ENCODE assay signal across 8 cellular contexts in genomic region chr5:15003511-15003920, GRCh38.
DNase-seq lines count a peak whose midpoint lies in the region; ATAC-seq, FAIRE-seq and TF ChIP-seq lines count a peak whose summit lies in the region.

No MANE protein-coding gene starts in this region.

- POLR2A ChIA-PET in activated CD4-positive, alpha-beta memory T cell treated with anti-CD3 and anti-CD28 coated beads for 36 hours (lab: Charles Lee) = interaction anchor here (0.5 to 2.0 kb wide), 4 partner anchors 11 to 328 kb away, joined by 3 to 6 read pairs (median 3); no protein-coding TSS in a partner anchor

- H4K8ac ChIP-seq in mesenchymal stem cell (ENCODE audit: low read length) = no peak overlapping the region

- TF ChIP-seq CTCF in D721Med (IDR thresholded peaks at IDR 0.05; ENCODE audit: insufficient read depth, missing control alignments) (peak; percentile 86), HL-60 (IDR thresholded peaks at IDR 0.05; ENCODE audit: insufficient read depth, low read length) (peak; percentile 59)

- H3K18ac ChIP-seq in mesenchymal stem cell (ENCODE audit: low read depth in 1 of 2, low read length in 2 of 2) = no peak overlapping the region

- H3K27me3 ChIP-seq in HL-60 (ENCODE audit: insufficient read depth, poor library complexity, severe bottlenecking) (no peaks in the 10 kb centered on the region), mesenchymal stem cell (ENCODE audit: control insufficient read depth in 1 of 2, insufficient read depth in 1 of 2, low read length in 2 of 2) (peaks cover 2 to 6% of the 10 kb centered on the region in 2 experiments)
- no peaks in the 10 kb centered on the region for H3K27me3 ChIP-seq in effector memory CD4-positive, alpha-beta T cell (replicated peaks; ENCODE audit: control insufficient read depth, insufficient read depth, low read length, poor library complexity, severe bottlenecking)

- intact Hi-C loops in activated CD4-positive, alpha-beta memory T cell treated with anti-CD3 and anti-CD28 coated beads for 36 hours (cut with micrococcal nuclease) = loop anchor here (1.0 to 5.0 kb wide), 7 partner anchors 46 to 641 kb away; no protein-coding TSS in a partner anchor

- H3K36me3 ChIP-seq in effector memory CD4-positive, alpha-beta T cell (ENCODE audit: control insufficient read depth, insufficient read depth, low read length) = no peaks in the 10 kb centered on the region
- H3K36me3 ChIP-seq in mesenchymal stem cell (ENCODE audit: control insufficient read depth in 1 of 2, insufficient read depth in 2 of 2, low read depth in 1 of 2, low read length in 2 of 2) = no peaks in the 10 kb centered on the region

- H3K4me1 Mint-ChIP-seq in activated CD4-positive, alpha-beta memory T cell treated with anti-CD3 and anti-CD28 coated beads for 36 hours (ENCODE audit: low read depth) = peaks cover 6% of the 10 kb centered on the region
- H3K4me1 Mint-ChIP-seq in stimulated activated effector memory CD8-positive, alpha-beta T cell treated with anti-CD3 and anti-CD28 coated beads, Interleukin-12 subunit alpha, Interleukin-12 subunit beta, amount 100 ng/mL, for 72 hours = peaks cover 19% of the 10 kb centered on the region

- no peak overlapping the region for H3K9ac ChIP-seq in mesenchymal stem cell (ENCODE audit: low read length)

- H3K14ac ChIP-seq in mesenchymal stem cell (ENCODE audit: low read length in 2 of 2) = no peak overlapping the region

- no peak overlapping the region for H3K27ac ChIP-seq in HL-60 (replicated peaks)
- no peak overlapping the region for H3K27ac ChIP-seq in effector memory CD4-positive, alpha-beta T cell (ENCODE audit: insufficient read depth, low read length, poor library complexity, severe bottlenecking)
- H3K27ac ChIP-seq in mesenchymal stem cell (ENCODE audit: low read length, poor library complexity, severe bottlenecking) = no peak overlapping the region

- peaks cover under 1% of the 10 kb centered on the region for H3K9me3 Mint-ChIP-seq in activated CD4-positive, alpha-beta memory T cell treated with anti-CD3 and anti-CD28 coated beads for 36 hours
- no peaks in the 10 kb centered on the region for H3K9me3 Mint-ChIP-seq in stimulated activated effector memory CD8-positive, alpha-beta T cell treated with anti-CD3 and anti-CD28 coated beads, Interleukin-12 subunit alpha, Interleukin-12 subunit beta, amount 100 ng/mL, for 72 hours

- H3K9me3 ChIP-seq in effector memory CD4-positive, alpha-beta T cell (ENCODE audit: control insufficient read depth, low read length) = no peaks in the 10 kb centered on the region
- H3K9me3 ChIP-seq in mesenchymal stem cell (ENCODE audit: control insufficient read depth, low read length) = peaks cover 3% of the 10 kb centered on the region

- FAIRE-seq in D721Med (lab: Jason Lieb, UNC) = peak; percentile 16

- H2BK120ac ChIP-seq in mesenchymal stem cell (ENCODE audit: low read depth, low read length) = no peak overlapping the region

- peak; percentile 96 for ATAC-seq in GM21381 (IDR thresholded peaks at IDR 0.05; ENCODE audit: unreplicated experiment)
- peak; percentile 92 for ATAC-seq in stimulated activated effector memory CD8-positive, alpha-beta T cell treated with anti-CD3 and anti-CD28 coated beads, Interleukin-12 subunit alpha, Interleukin-12 subunit beta, amount 100 ng/mL, for 72 hours

- no peak overlapping the region for H3K4me2 ChIP-seq in mesenchymal stem cell (ENCODE audit: low read length, poor library complexity, severe bottlenecking)

- H3K23ac ChIP-seq in mesenchymal stem cell (ENCODE audit: low read length in 2 of 2) = no peak overlapping the region

- no peak overlapping the region for H3K4me3 Mint-ChIP-seq in activated CD4-positive, alpha-beta memory T cell treated with anti-CD3 and anti-CD28 coated beads for 36 hours
- no peak overlapping the region for H3K4me3 Mint-ChIP-seq in stimulated activated effector memory CD8-positive, alpha-beta T cell treated with anti-CD3 and anti-CD28 coated beads, Interleukin-12 subunit alpha, Interleukin-12 subunit beta, amount 100 ng/mL, for 72 hours

- H2AK5ac ChIP-seq in mesenchymal stem cell (ENCODE audit: low read length, severe bottlenecking) = no peak overlapping the region

- H3K27me3 Mint-ChIP-seq in activated CD4-positive, alpha-beta memory T cell treated with anti-CD3 and anti-CD28 coated beads for 36 hours = peaks cover 2% of the 10 kb centered on the region

- DNase-seq in D721Med (ENCODE audit: insufficient read length, low spot score) = peak; percentile 40
- DNase-seq in HL-60 (ENCODE audit: low read depth in 1 of 2, low spot score in 1 of 2) = peak; percentile 1 to 32
- DNase-seq in NCI-H748 treated with DMSO at 0.1 percent for 48 hours (lab: John Stamatoyannopoulos, UW) = peak; percentile 97
- DNase-seq in activated CD4-positive, alpha-beta memory T cell treated with anti-CD3 and anti-CD28 coated beads for 36 hours = peak; percentile 68
- peak; percentile 15 to 37 (median 19) for DNase-seq in effector memory CD4-positive, alpha-beta T cell
- DNase-seq in mesenchymal stem cell = peak; percentile 64
- peak; percentile 11 to 62 for DNase-seq in stimulated activated effector memory CD8-positive, alpha-beta T cell treated with anti-CD3 and anti-CD28 coated beads, Interleukin-12 subunit alpha, Interleukin-12 subunit beta, amount 100 ng/mL, for 72 hours (ENCODE audit: low spot score in 2 of 2)

- H2BK15ac ChIP-seq in mesenchymal stem cell (ENCODE audit: low read depth, poor library complexity, severe bottlenecking) = no peak overlapping the region

- no peak overlapping the region for H3K4me3 ChIP-seq in HL-60 (replicated peaks; ENCODE audit: insufficient read depth, low read length)
- H3K4me3 ChIP-seq in effector memory CD4-positive, alpha-beta T cell (ENCODE audit: insufficient read depth, low read depth, low read length, poor library complexity, severe bottlenecking) = no peak overlapping the region
- no peak overlapping the region for H3K4me3 ChIP-seq in mesenchymal stem cell (ENCODE audit: insufficient read depth in 1 of 2, low read depth in 1 of 2, low read length in 2 of 2)

- no peak overlapping the region for H3K27ac Mint-ChIP-seq in activated CD4-positive, alpha-beta memory T cell treated with anti-CD3 and anti-CD28 coated beads for 36 hours
- H3K27ac Mint-ChIP-seq in stimulated activated effector memory CD8-positive, alpha-beta T cell treated with anti-CD3 and anti-CD28 coated beads, Interleukin-12 subunit alpha, Interleukin-12 subunit beta, amount 100 ng/mL, for 72 hours = no peak overlapping the region

- no peaks in the 10 kb centered on the region for H3K36me3 Mint-ChIP-seq in activated CD4-positive, alpha-beta memory T cell treated with anti-CD3 and anti-CD28 coated beads for 36 hours
- no peaks in the 10 kb centered on the region for H3K36me3 Mint-ChIP-seq in stimulated activated effector memory CD8-positive, alpha-beta T cell treated with anti-CD3 and anti-CD28 coated beads, Interleukin-12 subunit alpha, Interleukin-12 subunit beta, amount 100 ng/mL, for 72 hours

- H2AFZ ChIP-seq in mesenchymal stem cell (ENCODE audit: low read depth, low read length) = no peak overlapping the region

- 0% methylated on average over 2 of the region's 4 CpGs for whole genome bisulfite sequencing in mesenchymal stem cell

- H3K4ac ChIP-seq in mesenchymal stem cell (ENCODE audit: low read depth in 1 of 2, low read length in 2 of 2) = no peak overlapping the region

- H3K79me1 ChIP-seq in mesenchymal stem cell (replicated peaks; ENCODE audit: low read length, poor library complexity, severe bottlenecking) = no peaks in the 10 kb centered on the region

- H2BK5ac ChIP-seq in mesenchymal stem cell (ENCODE audit: low read depth, low read length, poor library complexity, severe bottlenecking) = no peak overlapping the region

- no peak overlapping the region for H2BK12ac ChIP-seq in mesenchymal stem cell (ENCODE audit: low read length in 2 of 2)

- no peak overlapping the region for H4K91ac ChIP-seq in mesenchymal stem cell (ENCODE audit: low read length)

- H3K4me1 ChIP-seq in effector memory CD4-positive, alpha-beta T cell (ENCODE audit: control insufficient read depth, insufficient read depth, low read length, poor library complexity, severe bottlenecking) = no peaks in the 10 kb centered on the region
- H3K4me1 ChIP-seq in mesenchymal stem cell (ENCODE audit: control insufficient read depth, insufficient read depth, low read depth, low read length) = peaks cover 2% of the 10 kb centered on the region

- CTCF ChIA-PET in activated CD4-positive, alpha-beta memory T cell treated with anti-CD3 and anti-CD28 coated beads for 36 hours (lab: Charles Lee) = interaction anchor here (0.6 to 7.5 kb wide), 50 partner anchors 9 to 652 kb away, joined by 3 to 171 read pairs (median 4); no protein-coding TSS in a partner anchor

Comparison
In these comparisons a context has a peak if more than half of its experiments do, and no peak if none do; other contexts are left out.
1. DNase-seq: peak in every context shown above with its lines; median percentile 97 in NCI-H748 treated with DMSO at 0.1 percent for 48 hours; 68 in activated CD4-positive, alpha-beta memory T cell treated with anti-CD3 and anti-CD28 coated beads for 36 hours; 64 in mesenchymal stem cell; 40 in D721Med; 36 in stimulated activated effector memory CD8-positive, alpha-beta T cell treated with anti-CD3 and anti-CD28 coated beads, Interleukin-12 subunit alpha, Interleukin-12 subunit beta, amount 100 ng/mL, for 72 hours; 19 in effector memory CD4-positive, alpha-beta T cell; 16 in HL-60.